1 cellular context compared by ENCODE assay signal in the genomic region with DNA sequence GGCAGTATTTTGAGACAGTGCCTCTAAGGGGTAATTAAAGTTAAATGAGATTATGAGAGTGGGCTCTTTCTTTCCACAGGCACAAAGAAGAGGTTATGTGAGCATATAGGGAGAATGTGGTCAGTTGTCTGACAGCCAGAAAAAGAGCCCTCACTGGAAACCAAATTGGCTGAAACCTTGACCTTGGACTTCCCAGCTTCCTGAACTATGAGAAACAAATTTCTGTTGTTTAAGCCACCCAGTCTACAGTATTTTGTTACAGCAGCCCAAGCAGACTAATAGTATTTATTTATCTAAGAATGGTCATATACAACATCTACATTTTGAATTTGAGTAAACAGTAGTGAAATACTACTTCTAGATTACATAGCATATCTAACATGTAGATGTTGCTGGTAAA.
TF ChIP-seq lines count a peak whose summit lies in the region.

No MANE protein-coding gene starts in this region.

TF ChIP-seq in HepG2, 621 proteins besides CTCF, POLR2A, EP300 and RAD21 (continued from another document):
- TF ChIP-seq, protein P1, sequence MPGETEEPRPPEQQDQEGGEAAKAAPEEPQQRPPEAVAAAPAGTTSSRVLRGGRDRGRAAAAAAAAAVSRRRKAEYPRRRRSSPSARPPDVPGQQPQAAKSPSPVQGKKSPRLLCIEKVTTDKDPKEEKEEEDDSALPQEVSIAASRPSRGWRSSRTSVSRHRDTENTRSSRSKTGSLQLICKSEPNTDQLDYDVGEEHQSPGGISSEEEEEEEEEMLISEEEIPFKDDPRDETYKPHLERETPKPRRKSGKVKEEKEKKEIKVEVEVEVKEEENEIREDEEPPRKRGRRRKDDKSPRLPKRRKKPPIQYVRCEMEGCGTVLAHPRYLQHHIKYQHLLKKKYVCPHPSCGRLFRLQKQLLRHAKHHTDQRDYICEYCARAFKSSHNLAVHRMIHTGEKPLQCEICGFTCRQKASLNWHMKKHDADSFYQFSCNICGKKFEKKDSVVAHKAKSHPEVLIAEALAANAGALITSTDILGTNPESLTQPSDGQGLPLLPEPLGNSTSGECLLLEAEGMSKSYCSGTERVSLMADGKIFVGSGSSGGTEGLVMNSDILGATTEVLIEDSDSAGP (CRISPR knock-in tag; IDR thresholded peaks at IDR 0.05; ENCODE audit: borderline replicate concordance), result no peak
- TF ChIP-seq SOX5 (CRISPR knock-in tag; IDR thresholded peaks at IDR 0.05; ENCODE audit: borderline replicate concordance) (no peak), ZNF30 (CRISPR knock-in tag; IDR thresholded peaks at IDR 0.05) (no peak), ISX (CRISPR knock-in tag; conservative IDR thresholded peaks at IDR 0.05) (no peak), IRX3 (CRISPR knock-in tag; IDR thresholded peaks at IDR 0.05; ENCODE audit: borderline replicate concordance, low read depth) (no peak), ZNF382 (CRISPR knock-in tag; IDR thresholded peaks at IDR 0.05; ENCODE audit: borderline replicate concordance) (no peak), TCF7 (IDR thresholded peaks at IDR 0.05; ENCODE audit: low read depth) (no peak), ZNF230 (CRISPR knock-in tag; IDR thresholded peaks at IDR 0.05) (no peak), TGIF2 (CRISPR knock-in tag; IDR thresholded peaks at IDR 0.05) (no peak), CEBPB (IDR thresholded peaks at IDR 0.05; ENCODE audit: borderline replicate concordance, low read depth, low read length) (no peak), STAT5B (CRISPR knock-in tag; IDR thresholded peaks at IDR 0.05) (no peak), GABPA (IDR thresholded peaks at IDR 0.05; ENCODE audit: low read depth, low read length) (no peak), GABPA (CRISPR knock-in tag; IDR thresholded peaks at IDR 0.05; ENCODE audit: low read depth) (no peak), CHD2 (IDR thresholded peaks at IDR 0.05; ENCODE audit: low read depth, low read length) (no peak), ZNF296 (CRISPR knock-in tag; conservative IDR thresholded peaks at IDR 0.05) (no peak), KDM5B (CRISPR knock-in tag; IDR thresholded peaks at IDR 0.05; ENCODE audit: borderline replicate concordance) (no peak), CCDC6 (CRISPR knock-in tag; IDR thresholded peaks at IDR 0.05) (no peak)
- TF ChIP-seq, protein P2, sequence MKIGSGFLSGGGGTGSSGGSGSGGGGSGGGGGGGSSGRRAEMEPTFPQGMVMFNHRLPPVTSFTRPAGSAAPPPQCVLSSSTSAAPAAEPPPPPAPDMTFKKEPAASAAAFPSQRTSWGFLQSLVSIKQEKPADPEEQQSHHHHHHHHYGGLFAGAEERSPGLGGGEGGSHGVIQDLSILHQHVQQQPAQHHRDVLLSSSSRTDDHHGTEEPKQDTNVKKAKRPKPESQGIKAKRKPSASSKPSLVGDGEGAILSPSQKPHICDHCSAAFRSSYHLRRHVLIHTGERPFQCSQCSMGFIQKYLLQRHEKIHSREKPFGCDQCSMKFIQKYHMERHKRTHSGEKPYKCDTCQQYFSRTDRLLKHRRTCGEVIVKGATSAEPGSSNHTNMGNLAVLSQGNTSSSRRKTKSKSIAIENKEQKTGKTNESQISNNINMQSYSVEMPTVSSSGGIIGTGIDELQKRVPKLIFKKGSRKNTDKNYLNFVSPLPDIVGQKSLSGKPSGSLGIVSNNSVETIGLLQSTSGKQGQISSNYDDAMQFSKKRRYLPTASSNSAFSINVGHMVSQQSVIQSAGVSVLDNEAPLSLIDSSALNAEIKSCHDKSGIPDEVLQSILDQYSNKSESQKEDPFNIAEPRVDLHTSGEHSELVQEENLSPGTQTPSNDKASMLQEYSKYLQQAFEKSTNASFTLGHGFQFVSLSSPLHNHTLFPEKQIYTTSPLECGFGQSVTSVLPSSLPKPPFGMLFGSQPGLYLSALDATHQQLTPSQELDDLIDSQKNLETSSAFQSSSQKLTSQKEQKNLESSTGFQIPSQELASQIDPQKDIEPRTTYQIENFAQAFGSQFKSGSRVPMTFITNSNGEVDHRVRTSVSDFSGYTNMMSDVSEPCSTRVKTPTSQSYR (CRISPR knock-in tag; IDR thresholded peaks at IDR 0.05; ENCODE audit: borderline replicate concordance), result no peak
